In genomic region chr1:228146761-228147693, GRCh38 we compare ENCODE assay signal across 21 cellular contexts. TPM values are rescaled to one million over a fixed set of nuclear protein-coding genes. Genes with fewer than 3 reads are reported as not detected.
DNase-seq lines count a peak whose midpoint lies in the region; ATAC-seq and TF ChIP-seq lines count a peak whose summit lies in the region.
"Had no signal": no experiment of that assay in that cellular context is flagged by ENCODE, and none has a peak within 500 bp of the region (broad histone marks: within the 10 kb centered on the region; RNA-seq: fewer than 3 reads in every experiment).

No MANE protein-coding gene starts in this region.

- no peaks in the 10 kb centered on the region for H3K9me3 Mint-ChIP-seq in activated T-helper 1 cell treated with anti-CD3 and anti-CD28 coated beads, Interleukin-12 subunit alpha, Interleukin-12 subunit beta, Interleukin-2, Interleukin-4 antibody, amounts not matched to agents 30 ng/mL and 10 ng/mL and 1 ng/mL, durations not matched to agents 14 hours and 24 hours and 36 hours
- H3K9me3 Mint-ChIP-seq: nephron progenitor cell; stimulated activated naive CD8-positive, alpha-beta T cell treated with anti-CD3 and anti-CD28 coated beads, Interleukin-15, Interleukin-2, amounts not matched to agents 100 ng/mL and 50 ng/mL, for 24 hours had no signal

- H3K4me1 Mint-ChIP-seq in activated T-helper 1 cell treated with anti-CD3 and anti-CD28 coated beads, Interleukin-12 subunit alpha, Interleukin-12 subunit beta, Interleukin-2, Interleukin-4 antibody, amounts not matched to agents 30 ng/mL and 10 ng/mL and 1 ng/mL, durations not matched to agents 14 hours and 24 hours and 36 hours (ENCODE audit: low read depth), result peaks cover 18% of the 10 kb centered on the region

- no peak for TF ChIP-seq CTCF in tibial nerve (IDR thresholded peaks at IDR 0.05)

- H3K36me3 ChIP-seq in tibial nerve, result peaks cover 0 to 39% (median 7%) of the 10 kb centered on the region in 3 donors

- H3K27me3 Mint-ChIP-seq in activated T-helper 1 cell treated with anti-CD3 and anti-CD28 coated beads, Interleukin-12 subunit alpha, Interleukin-12 subunit beta, Interleukin-2, Interleukin-4 antibody, amounts not matched to agents 30 ng/mL and 10 ng/mL and 1 ng/mL, durations not matched to agents 14 hours and 24 hours and 36 hours (ENCODE audit: insufficient read depth), result no peaks in the 10 kb centered on the region
- H3K27me3 Mint-ChIP-seq: activated CD4-positive, alpha-beta T cell treated with anti-CD3 and anti-CD28 coated beads for 36 hours; stimulated activated naive CD8-positive, alpha-beta T cell treated with anti-CD3 and anti-CD28 coated beads, Interleukin-15, Interleukin-2, amounts not matched to agents 100 ng/mL and 50 ng/mL, for 24 hours had no signal

- H3K9me3 ChIP-seq in tibial nerve, result no peaks in the 10 kb centered on the region
- H3K9me3 ChIP-seq: body of pancreas had no signal

- no peak overlapping the region for H3K4me3 ChIP-seq in tibial nerve
- H3K4me3 ChIP-seq: body of pancreas had no signal

- ATAC-seq in left cardiac atrium (no peak), Right ventricle myocardium superior (ENCODE audit: poor library complexity) (no peak)
- ATAC-seq: activated CD4-positive, alpha-beta T cell treated with anti-CD3 and anti-CD28 coated beads for 36 hours; body of pancreas; esophagus mucosa; PC-3 had no signal

- DNase-seq in left cardiac atrium (peak; percentile 29), Right ventricle myocardium superior (no peak), ecto neural progenitor cell (ENCODE audit: low spot score) (peak; percentile 40), tibial nerve (ENCODE audit: low spot score in 2 of 2) (peak in 1 of 2 donors; percentile 12)
- DNase-seq in activated T-helper 1 cell treated with anti-CD3 and anti-CD28 coated beads, Interleukin-12 subunit alpha, Interleukin-12 subunit beta, Interleukin-2, Interleukin-4 antibody, amounts not matched to agents 30 ng/mL and 10 ng/mL and 1 ng/mL, durations not matched to agents 14 hours and 24 hours and 36 hours (ENCODE audit: low spot score), result no peak
- DNase-seq in activated naive CD4-positive, alpha-beta T cell treated with Interleukin-2 at 50 U/mL for 16 hours, result no peak
- DNase-seq: ACHN; activated CD4-positive, alpha-beta T cell treated with anti-CD3 and anti-CD28 coated beads for 36 hours; activated CD8-positive, alpha-beta memory T cell treated with anti-CD3 and anti-CD28 coated beads, Interleukin-2, amount 50 U/mL, for 48 hours; activated naive CD4-positive, alpha-beta T cell treated with anti-CD3 and anti-CD28 coated beads, Interleukin-2, amount 50 U/mL, for 16 hours; mesenchymal stem cell; NCI-H1092 treated with DMSO at 0.1 percent for 48 hours; NCI-H748 treated with DMSO at 0.1 percent for 48 hours; nephron progenitor cell; PC-3; retina; stimulated activated CD4-positive, alpha-beta T cell treated with anti-CD3 and anti-CD28 coated beads, Interleukin-15, amount 100 ng/mL, for 24 hours had no signal

- peaks cover 0 to 90% (median 57%) of the 10 kb centered on the region in 4 donors for H3K4me1 ChIP-seq in tibial nerve

- H3K36me3 Mint-ChIP-seq in activated T-helper 1 cell treated with anti-CD3 and anti-CD28 coated beads, Interleukin-12 subunit alpha, Interleukin-12 subunit beta, Interleukin-2, Interleukin-4 antibody, amounts not matched to agents 30 ng/mL and 10 ng/mL and 1 ng/mL, durations not matched to agents 14 hours and 24 hours and 36 hours (ENCODE audit: low read depth), result no peaks in the 10 kb centered on the region

- H3K27ac ChIP-seq in tibial nerve, result peak overlapping the region; percentile 54 to 96 (median 88)
- H3K27ac ChIP-seq: KMS-11 had no signal

- WGBS in tibial nerve, 2 donors, result 85% methylated on average over 23 to 29 of the region's 32 CpGs

- peak in 1 of 2 donors; percentile 4 for TF ChIP-seq POLR2A in tibial nerve (IDR thresholded peaks at IDR 0.05)

- no peaks in the 10 kb centered on the region for H3K27me3 ChIP-seq in tibial nerve
- H3K27me3 ChIP-seq: body of pancreas had no signal

- intact Hi-C loops in left cardiac atrium (cut with DNase I), result no loop called here
- intact Hi-C loops in Right ventricle myocardium superior (cut with DNase I), result no loop called here
- intact Hi-C loops in activated T-helper 1 cell treated with anti-CD3 and anti-CD28 coated beads, Interleukin-12 subunit alpha, Interleukin-12 subunit beta, Interleukin-2, Interleukin-4 antibody, amounts not matched to agents 30 ng/mL and 10 ng/mL and 1 ng/mL, durations not matched to agents 14 hours and 24 hours and 36 hours (cut with micrococcal nuclease), result no loop called here

- H3K27ac Mint-ChIP-seq in activated T-helper 1 cell treated with anti-CD3 and anti-CD28 coated beads, Interleukin-12 subunit alpha, Interleukin-12 subunit beta, Interleukin-2, Interleukin-4 antibody, amounts not matched to agents 30 ng/mL and 10 ng/mL and 1 ng/mL, durations not matched to agents 14 hours and 24 hours and 36 hours, result no peak overlapping the region
- H3K27ac Mint-ChIP-seq: activated CD4-positive, alpha-beta T cell treated with anti-CD3 and anti-CD28 coated beads for 36 hours; nephron progenitor cell; stimulated activated naive CD8-positive, alpha-beta T cell treated with anti-CD3 and anti-CD28 coated beads, Interleukin-15, Interleukin-2, amounts not matched to agents 100 ng/mL and 50 ng/mL, for 24 hours had no signal

- peak in 1 of 2 donors; percentile 19 for TF ChIP-seq EP300 in tibial nerve (IDR thresholded peaks at IDR 0.05)

- H3K4me3 Mint-ChIP-seq in activated T-helper 1 cell treated with anti-CD3 and anti-CD28 coated beads, Interleukin-12 subunit alpha, Interleukin-12 subunit beta, Interleukin-2, Interleukin-4 antibody, amounts not matched to agents 30 ng/mL and 10 ng/mL and 1 ng/mL, durations not matched to agents 14 hours and 24 hours and 36 hours, result no peak overlapping the region
- H3K4me3 Mint-ChIP-seq: activated CD4-positive, alpha-beta T cell treated with anti-CD3 and anti-CD28 coated beads for 36 hours; nephron progenitor cell; stimulated activated naive CD8-positive, alpha-beta T cell treated with anti-CD3 and anti-CD28 coated beads, Interleukin-15, Interleukin-2, amounts not matched to agents 100 ng/mL and 50 ng/mL, for 24 hours had no signal

RNA-seq across cellular contexts. Expression of gene GJC2, which starts 2.7 kb away (rescaled TPM):
- total RNA-seq in left cardiac atrium, result 1 to 10 TPM; 2.2 to 2.3 TPM
- total RNA-seq in Right ventricle myocardium superior, result 1.6 TPM
- 10 to 100 TPM in 2 of 4 donors, 1 to 10 TPM in 2; 6.9 to 15.1 (median 9.9) TPM for total RNA-seq in tibial nerve
- total RNA-seq in activated T-helper 1 cell treated with anti-CD3 and anti-CD28 coated beads, Interleukin-12 subunit alpha, Interleukin-12 subunit beta, Interleukin-2, Interleukin-4 antibody, amounts not matched to agents 30 ng/mL and 10 ng/mL and 1 ng/mL, durations not matched to agents 14 hours and 24 hours and 36 hours, result 0.61 and 0.93 TPM in 2 replicates

RNA-seq across cellular contexts. Expression of gene GUK1, which starts 6.9 kb away (rescaled TPM):
- total RNA-seq in left cardiac atrium, result 100 to 1,000 TPM; 153 to 185 TPM
- 143 TPM for total RNA-seq in Right ventricle myocardium superior
- 100 to 1,000 TPM; 501 to 540 (median 510) TPM for total RNA-seq in tibial nerve
- total RNA-seq in activated T-helper 1 cell treated with anti-CD3 and anti-CD28 coated beads, Interleukin-12 subunit alpha, Interleukin-12 subunit beta, Interleukin-2, Interleukin-4 antibody, amounts not matched to agents 30 ng/mL and 10 ng/mL and 1 ng/mL, durations not matched to agents 14 hours and 24 hours and 36 hours, result 201 and 202 TPM in 2 replicates

RNA-seq across cellular contexts. Expression of gene IBA57, which starts 18.6 kb away (rescaled TPM):
- total RNA-seq in left cardiac atrium, result 10 to 100 TPM; 10.4 to 10.5 TPM
- total RNA-seq in Right ventricle myocardium superior, result 14.8 TPM
- total RNA-seq in tibial nerve, result 10 to 100 TPM in 1 of 4 donors, 1 to 10 TPM in 3; 5.5 to 17.8 (median 9.2) TPM
- 7.5 and 8.1 TPM in 2 replicates for total RNA-seq in activated T-helper 1 cell treated with anti-CD3 and anti-CD28 coated beads, Interleukin-12 subunit alpha, Interleukin-12 subunit beta, Interleukin-2, Interleukin-4 antibody, amounts not matched to agents 30 ng/mL and 10 ng/mL and 1 ng/mL, durations not matched to agents 14 hours and 24 hours and 36 hours

RNA-seq across cellular contexts. Expression of gene MRPL55, which starts 37.9 kb away (rescaled TPM):
- total RNA-seq in left cardiac atrium, result 10 to 100 TPM; 43.5 to 48.9 TPM
- total RNA-seq in Right ventricle myocardium superior, result 65.6 TPM
- 10 to 100 TPM; 68.7 to 83.7 (median 80.0) TPM for total RNA-seq in tibial nerve
- total RNA-seq in activated T-helper 1 cell treated with anti-CD3 and anti-CD28 coated beads, Interleukin-12 subunit alpha, Interleukin-12 subunit beta, Interleukin-2, Interleukin-4 antibody, amounts not matched to agents 30 ng/mL and 10 ng/mL and 1 ng/mL, durations not matched to agents 14 hours and 24 hours and 36 hours, result 53.3 and 61.7 TPM in 2 replicates

RNA-seq across cellular contexts. Expression of gene C1orf35, which starts 43.9 kb away (rescaled TPM):
- total RNA-seq in left cardiac atrium, result 1 to 10 TPM; 7.7 to 8.0 TPM
- 7.3 TPM for total RNA-seq in Right ventricle myocardium superior
- total RNA-seq in tibial nerve, result 10 to 100 TPM; 26.4 to 38.5 (median 27.1) TPM
- total RNA-seq in activated T-helper 1 cell treated with anti-CD3 and anti-CD28 coated beads, Interleukin-12 subunit alpha, Interleukin-12 subunit beta, Interleukin-2, Interleukin-4 antibody, amounts not matched to agents 30 ng/mL and 10 ng/mL and 1 ng/mL, durations not matched to agents 14 hours and 24 hours and 36 hours, result 27.7 and 30.7 TPM in 2 replicates

Comparison
In these comparisons a context has a peak if more than half of its experiments do, and no peak if none do; other contexts are left out.
1. DNase-seq: peak in left cardiac atrium (single experiment) and ecto neural progenitor cell (single experiment); none in Right ventricle myocardium superior (single experiment), activated T-helper 1 cell treated with anti-CD3 and anti-CD28 coated beads, Interleukin-12 subunit alpha, Interleukin-12 subunit beta, Interleukin-2, Interleukin-4 antibody, amounts not matched to agents 30 ng/mL and 10 ng/mL and 1 ng/mL, durations not matched to agents 14 hours and 24 hours and 36 hours (single experiment) and activated naive CD4-positive, alpha-beta T cell treated with Interleukin-2 at 50 U/mL for 16 hours (single experiment).